8 cellular contexts compared by ENCODE assay signal in the genomic region with DNA sequence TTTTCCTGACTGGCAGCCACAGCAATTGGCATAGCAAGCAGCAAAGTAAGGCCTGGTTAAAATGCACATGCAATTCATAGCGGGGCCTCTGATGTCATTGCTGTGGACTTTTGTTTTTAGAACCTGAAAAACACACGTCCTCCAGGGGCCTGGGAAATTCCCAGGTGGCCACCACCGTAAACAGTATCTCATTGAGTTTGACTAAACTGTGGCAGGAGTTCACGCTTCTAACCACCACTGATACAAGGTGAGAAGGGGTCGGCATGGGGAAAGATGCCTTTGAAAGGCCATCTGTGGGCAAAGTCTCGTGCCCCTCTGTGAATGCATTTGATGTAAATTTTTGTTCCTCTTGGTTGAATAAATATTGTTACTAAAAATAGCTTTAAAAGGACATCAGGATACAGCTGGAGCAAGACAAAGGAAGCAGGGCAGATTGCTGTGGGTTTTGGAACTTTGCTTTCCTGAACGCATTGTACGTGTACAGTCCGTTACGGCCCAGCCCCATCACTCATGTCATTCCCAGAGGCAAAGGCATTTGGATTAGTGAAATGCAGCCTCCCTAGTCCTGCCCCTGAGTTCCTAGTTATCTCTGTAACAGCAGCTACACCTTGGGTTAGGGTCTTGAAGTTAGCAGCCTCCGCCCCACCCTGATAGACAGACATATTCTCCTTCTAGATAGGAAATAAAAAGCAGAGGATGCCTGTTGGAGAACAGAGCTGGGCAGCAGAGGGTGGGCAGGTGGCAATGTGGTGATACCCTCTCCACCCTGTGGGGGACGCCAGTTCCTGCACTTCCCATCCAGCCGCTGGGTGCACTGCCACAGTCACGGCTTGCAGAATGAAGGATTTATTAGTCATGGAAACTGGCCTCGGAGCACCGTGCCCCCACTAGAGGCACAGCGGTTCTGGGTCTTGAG.
DNase-seq lines count a peak whose midpoint lies in the region; ATAC-seq and TF ChIP-seq lines count a peak whose summit lies in the region.

No MANE protein-coding gene starts in this region.

- peaks cover 0 to 11% (median 0%) of the 10 kb centered on the region in 4 donors for H3K4me1 ChIP-seq in sigmoid colon

- H3K4me1 Mint-ChIP-seq in activated CD4-positive, alpha-beta memory T cell treated with anti-CD3 and anti-CD28 coated beads for 36 hours (ENCODE audit: low read depth), result peaks cover 40% of the 10 kb centered on the region

- no peaks in the 10 kb centered on the region for H3K27me3 ChIP-seq in sigmoid colon

- no peaks in the 10 kb centered on the region for H3K9me3 Mint-ChIP-seq in activated CD4-positive, alpha-beta memory T cell treated with anti-CD3 and anti-CD28 coated beads for 36 hours

- H3K9me3 ChIP-seq in sigmoid colon, result no peaks in the 10 kb centered on the region

- 56 to 80% methylated on average over 17 of the region's 17 CpGs for WGBS in sigmoid colon, 2 donors

- no peak overlapping the region for H3K27ac ChIP-seq in sigmoid colon

- H3K27me3 Mint-ChIP-seq in activated CD4-positive, alpha-beta memory T cell treated with anti-CD3 and anti-CD28 coated beads for 36 hours, result peaks cover 7% of the 10 kb centered on the region

- peak; percentile 84 for DNase-seq in Daoy (ENCODE audit: low read depth)
- peak; percentile 89 for DNase-seq in activated CD4-positive, alpha-beta memory T cell treated with anti-CD3 and anti-CD28 coated beads for 36 hours
- peak; percentile 68 for DNase-seq in left kidney (ENCODE audit: low read depth, low spot score)
- no peak for DNase-seq in RPMI8226
- no peak for DNase-seq in sigmoid colon
- no peak for DNase-seq in AG08395 (ENCODE audit: low spot score)

- no peak for TF ChIP-seq CTCF in sigmoid colon (IDR thresholded peaks at IDR 0.05)

- no peak for TF ChIP-seq POLR2A in sigmoid colon (IDR thresholded peaks at IDR 0.05)

- H3K36me3 ChIP-seq in sigmoid colon, result no peaks in the 10 kb centered on the region

- CTCF ChIA-PET in activated CD4-positive, alpha-beta memory T cell treated with anti-CD3 and anti-CD28 coated beads for 36 hours (lab: Charles Lee), result interaction anchor here (1.1 to 1.5 kb wide), 2 partner anchors 32 to 207 kb away, joined by 6 read pairs; no protein-coding TSS in a partner anchor

- no peak overlapping the region for H3K4me3 Mint-ChIP-seq in activated CD4-positive, alpha-beta memory T cell treated with anti-CD3 and anti-CD28 coated beads for 36 hours

- peak; percentile 64 for ATAC-seq in GM19025 (IDR thresholded peaks at IDR 0.05; ENCODE audit: low read depth, unreplicated experiment)
- peak; percentile 44 for ATAC-seq in HG03159 (IDR thresholded peaks at IDR 0.05; ENCODE audit: unreplicated experiment)

- H3K4me3 ChIP-seq in sigmoid colon, result no peak overlapping the region

- no peak for TF ChIP-seq EP300 in sigmoid colon (IDR thresholded peaks at IDR 0.05)

- POLR2A ChIA-PET in activated CD4-positive, alpha-beta memory T cell treated with anti-CD3 and anti-CD28 coated beads for 36 hours (lab: Charles Lee), result interaction anchor here (1.7 kb wide), 1 partner anchor 32 kb away, joined by 6 read pairs; no protein-coding TSS in a partner anchor

- no peaks in the 10 kb centered on the region for H3K36me3 Mint-ChIP-seq in activated CD4-positive, alpha-beta memory T cell treated with anti-CD3 and anti-CD28 coated beads for 36 hours

- intact Hi-C loops in activated CD4-positive, alpha-beta memory T cell treated with anti-CD3 and anti-CD28 coated beads for 36 hours (cut with micrococcal nuclease), result loop anchor here (1.0 to 10.0 kb wide), 6 partner anchors 18 to 304 kb away; a partner anchor contains a TSS
- intact Hi-C loops in sigmoid colon (cut with DNase I), result no loop called here

- peak overlapping the region; percentile 75 for H3K27ac Mint-ChIP-seq in activated CD4-positive, alpha-beta memory T cell treated with anti-CD3 and anti-CD28 coated beads for 36 hours

Comparison
In these comparisons a context has a peak if more than half of its experiments do, and no peak if none do; other contexts are left out.
1. DNase-seq: peak in Daoy (single experiment), activated CD4-positive, alpha-beta memory T cell treated with anti-CD3 and anti-CD28 coated beads for 36 hours (single experiment) and left kidney (single experiment); none in RPMI8226 (single experiment), sigmoid colon (single experiment) and AG08395 (single experiment).